In the genomic region with DNA sequence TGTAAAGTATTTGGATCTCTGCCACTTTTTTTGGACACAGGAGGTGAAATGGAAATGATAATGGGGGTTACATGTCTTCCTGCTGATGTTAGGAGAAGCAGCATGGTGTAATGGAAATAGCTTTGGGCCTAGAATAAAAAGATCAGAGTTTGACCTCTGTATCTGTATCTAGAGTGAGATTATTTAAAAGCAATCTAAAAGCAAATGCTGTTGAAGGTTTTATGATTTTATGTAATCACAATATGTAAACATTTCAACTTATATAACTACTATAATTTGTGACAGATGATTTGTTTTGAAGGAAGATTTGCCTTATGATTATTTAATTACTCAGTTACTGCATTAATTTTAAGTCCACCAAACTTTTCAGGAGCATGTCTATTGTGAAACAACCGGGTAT, we compare ENCODE assay signal across 14 cellular contexts. TPM values are rescaled to one million over a fixed set of nuclear protein-coding genes. Genes with fewer than 3 reads are reported as not detected.
DNase-seq lines count a peak whose midpoint lies in the region; TF ChIP-seq lines count a peak whose summit lies in the region.
"Had no signal": no experiment of that assay in that cellular context is flagged by ENCODE, and none has a peak within 500 bp of the region (broad histone marks: within the 10 kb centered on the region; RNA-seq: fewer than 3 reads in every experiment).

No MANE protein-coding gene starts in this region.

- H3K9me3 Mint-ChIP-seq in osteocyte (ENCODE audit: unreplicated experiment) = peaks cover 8% of the 10 kb centered on the region
- H3K9me3 Mint-ChIP-seq: dendritic cell treated with granulocyte-macrophage colony-stimulating factor and Interleukin-4, amounts not matched to agents 40 ng/mL and 50 ng/mL, for 4 days; stimulated activated naive CD8-positive, alpha-beta T cell treated with anti-CD3 and anti-CD28 coated beads, Interleukin-15, Interleukin-2, amounts not matched to agents 100 ng/mL and 50 ng/mL, for 24 hours had no signal

- no peak for TF ChIP-seq EP300 in esophagus muscularis mucosa (IDR thresholded peaks at IDR 0.05)

- no peak overlapping the region for H2AK5ac ChIP-seq in trophoblast cell (ENCODE audit: low read length)

- peak overlapping the region; percentile 81 for H3K27ac Mint-ChIP-seq in osteocyte (ENCODE audit: unreplicated experiment)
- H3K27ac Mint-ChIP-seq: dendritic cell treated with granulocyte-macrophage colony-stimulating factor and Interleukin-4, amounts not matched to agents 40 ng/mL and 50 ng/mL, for 4 days; stimulated activated naive CD8-positive, alpha-beta T cell treated with anti-CD3 and anti-CD28 coated beads, Interleukin-15, Interleukin-2, amounts not matched to agents 100 ng/mL and 50 ng/mL, for 24 hours; WTC11 had no signal

- H3K27ac ChIP-seq in esophagus muscularis mucosa (replicated peaks in 1 of 4) (peak overlapping the region; percentile 64 to 83 (median 80)), trophoblast cell (ENCODE audit: low read depth, low read length) (no peak overlapping the region)

- peaks cover 3% of the 10 kb centered on the region for H3K79me2 ChIP-seq in trophoblast cell (ENCODE audit: control insufficient read depth, insufficient read depth, low read length, poor library complexity)

- peaks cover 7% of the 10 kb centered on the region for H3K79me1 ChIP-seq in trophoblast cell (ENCODE audit: low read length)

- H3K14ac ChIP-seq in trophoblast cell (ENCODE audit: low read length) = no peak overlapping the region

- no peak overlapping the region for H3K9ac ChIP-seq in trophoblast cell (ENCODE audit: low read length)

- 31% methylated on average over 1 of the region's 1 CpG for WGBS in esophagus muscularis mucosa
- WGBS in trophoblast cell (ENCODE audit: extremely low coverage, insufficient coverage, insufficient read length) = no CpG with 5 or more reads among the region's 1 CpG

- H3K36me3 ChIP-seq in HAP-1 (replicated peaks) = no peaks in the 10 kb centered on the region; the same call in none of the 2 replicates
- no peaks in the 10 kb centered on the region for H3K36me3 ChIP-seq in esophagus muscularis mucosa
- H3K36me3 ChIP-seq in trophoblast cell (ENCODE audit: control insufficient read depth in 1 of 2, insufficient read depth in 2 of 2, low read length in 2 of 2) = no peaks in the 10 kb centered on the region

- H3K36me3 Mint-ChIP-seq in osteocyte (ENCODE audit: unreplicated experiment) = peaks cover 17% of the 10 kb centered on the region

- intact Hi-C loops in esophagus muscularis mucosa (cut with DNase I) = no loop called here

- H4K12ac ChIP-seq in trophoblast cell (ENCODE audit: low read depth, low read length) = no peak overlapping the region

- H3K4ac ChIP-seq in trophoblast cell (ENCODE audit: low read depth, low read length) = no peak overlapping the region

- no peak overlapping the region for H2BK12ac ChIP-seq in trophoblast cell (ENCODE audit: low read length)

- H3K18ac ChIP-seq in trophoblast cell (ENCODE audit: low read length) = no peak overlapping the region

- no peak overlapping the region for H2BK5ac ChIP-seq in trophoblast cell (ENCODE audit: low read depth, low read length, poor library complexity)

- no peak overlapping the region for H4K8ac ChIP-seq in trophoblast cell (ENCODE audit: low read depth, low read length)

- no peak for TF ChIP-seq POLR2A in esophagus muscularis mucosa (IDR thresholded peaks at IDR 0.05; ENCODE audit: low read depth)

- in situ Hi-C loops in HAP-1 (cut with MboI; ENCODE audit: low sequenced_read_pairs) = no loop called here

- no peak overlapping the region for H4K91ac ChIP-seq in trophoblast cell (ENCODE audit: low read depth, low read length)

- peak overlapping the region; percentile 97 for H3K4me3 Mint-ChIP-seq in osteocyte (ENCODE audit: unreplicated experiment)
- H3K4me3 Mint-ChIP-seq: dendritic cell treated with granulocyte-macrophage colony-stimulating factor and Interleukin-4, amounts not matched to agents 40 ng/mL and 50 ng/mL, for 4 days; stimulated activated naive CD8-positive, alpha-beta T cell treated with anti-CD3 and anti-CD28 coated beads, Interleukin-15, Interleukin-2, amounts not matched to agents 100 ng/mL and 50 ng/mL, for 24 hours had no signal

- peaks cover 64% of the 10 kb centered on the region for H3K4me1 Mint-ChIP-seq in osteocyte (ENCODE audit: unreplicated experiment)

- no peak overlapping the region for H3K23ac ChIP-seq in trophoblast cell (ENCODE audit: low read length)

- DNase-seq in HAP-1 (ENCODE audit: low spot score in 2 of 2) = no peak
- DNase-seq in NCI-H2081 treated with DMSO at 0.1 percent for 48 hours (lab: John Stamatoyannopoulos, UW) = peak; percentile 27
- no peak for DNase-seq in esophagus muscularis mucosa (ENCODE audit: extremely low spot score)
- no peak for DNase-seq in osteocyte (ENCODE audit: extremely low spot score, unreplicated experiment)
- DNase-seq in kidney glomerular epithelial cell (lab: John Stamatoyannopoulos, UW) = no peak
- no peak for DNase-seq in NCI-H187 (lab: John Stamatoyannopoulos, UW)
- no peak for DNase-seq in trophoblast cell
- DNase-seq in cerebellar cortex (ENCODE audit: low spot score) = no peak
- DNase-seq: hippocampal formation, Kasumi-1, NCI-H1417 treated with DMSO at 0.1 percent for 48 hours had no signal

- H3K4me3 ChIP-seq in HAP-1 (peak overlapping the region; percentile 59), esophagus muscularis mucosa (peak overlapping the region; percentile 56 to 65 (median 59)), trophoblast cell (ENCODE audit: low read depth, low read length) (no peak overlapping the region)

- TF ChIP-seq CTCF in esophagus muscularis mucosa (IDR thresholded peaks at IDR 0.05) (no peak), osteocyte (IDR thresholded peaks at IDR 0.05) (no peak)

- H3K4me2 ChIP-seq in trophoblast cell (ENCODE audit: low read length) = no peak overlapping the region

- H2AFZ ChIP-seq in trophoblast cell (ENCODE audit: insufficient read depth, low read length, poor library complexity) = no peak overlapping the region

- H3K27me3 Mint-ChIP-seq in osteocyte (ENCODE audit: unreplicated experiment) = no peaks in the 10 kb centered on the region

- no peak overlapping the region for H2BK120ac ChIP-seq in trophoblast cell (ENCODE audit: insufficient read depth, low read length, poor library complexity)

- H3K4me1 ChIP-seq in HAP-1 = peaks cover 50% of the 10 kb centered on the region
- peaks cover 0 to 24% (median 2%) of the 10 kb centered on the region in 4 donors for H3K4me1 ChIP-seq in esophagus muscularis mucosa
- no peaks in the 10 kb centered on the region for H3K4me1 ChIP-seq in trophoblast cell (ENCODE audit: control insufficient read depth in 1 of 2, insufficient read depth in 2 of 2, low read length in 2 of 2)

- H3K9me3 ChIP-seq in HAP-1 (no peaks in the 10 kb centered on the region), esophagus muscularis mucosa (no peaks in the 10 kb centered on the region), trophoblast cell (ENCODE audit: insufficient read depth, low read depth, low read length) (no peaks in the 10 kb centered on the region)

- H3K27me3 ChIP-seq in HAP-1 (ENCODE audit: low read depth) (no peaks in the 10 kb centered on the region), esophagus muscularis mucosa (no peaks in the 10 kb centered on the region), trophoblast cell (ENCODE audit: insufficient read depth, low read length) (no peaks in the 10 kb centered on the region)

RNA-seq across cellular contexts. Expression of a gene that starts 3.4 kb away (rescaled TPM):
- total RNA-seq in esophagus muscularis mucosa (100 to 1,000 TPM; 187 to 241 (median 204) TPM), osteocyte (535 and 547 TPM in 2 replicates)
- polyA plus RNA-seq in trophoblast cell (2013) = 40.7 and 49.7 TPM in 2 replicates

RNA-seq across cellular contexts. Expression of a gene that starts 4.8 kb away (rescaled TPM):
- total RNA-seq in esophagus muscularis mucosa (100 to 1,000 TPM; 126 to 192 (median 164) TPM), osteocyte (36.2 and 36.9 TPM in 2 replicates)
- 13.0 and 13.7 TPM in 2 replicates for polyA plus RNA-seq in trophoblast cell (2013)
